In genomic region chr18:21743166-21743831, GRCh38 we compare ENCODE assay signal across 9 cellular contexts. TPM values are rescaled to one million over a fixed set of nuclear protein-coding genes. Genes with fewer than 3 reads are reported as not detected.
DNase-seq lines count a peak whose midpoint lies in the region; ATAC-seq and TF ChIP-seq lines count a peak whose summit lies in the region.
"Had no signal": no experiment of that assay in that cellular context is flagged by ENCODE, and none has a peak within 500 bp of the region (broad histone marks: within the 10 kb centered on the region; RNA-seq: fewer than 3 reads in every experiment).

No MANE protein-coding gene starts in this region.

- BruUV-seq in MCF 10A (replicated peaks; lab: Mats Ljungman, UMichigan): no TSS peak

- intact Hi-C loops in MCF 10A (cut with micrococcal nuclease) (no loop called here), breast epithelium (cut with DNase I; ENCODE audit: low total_unique reads) (no loop called here)

- CTCF ChIA-PET in MCF 10A (lab: Yijun Ruan, JAX): interaction anchor here (0.5 to 0.7 kb wide), 3 partner anchors 37 to 116 kb away, joined by 3 to 4 read pairs (median 4); no protein-coding TSS in a partner anchor

- no peaks in the 10 kb centered on the region for H3K36me3 ChIP-seq in breast epithelium
- H3K36me3 ChIP-seq in SK-N-MC (ENCODE audit: insufficient read depth, low read length): no peaks in the 10 kb centered on the region
- H3K36me3 ChIP-seq in endocrine pancreas (ENCODE audit: control insufficient read depth, insufficient read depth, low read length): no peaks in the 10 kb centered on the region

- peaks cover 24% of the 10 kb centered on the region for H3K4me1 Mint-ChIP-seq in MCF 10A (ENCODE audit: insufficient read depth, unreplicated experiment)

- no peak overlapping the region for H3K27ac ChIP-seq in breast epithelium
- no peak overlapping the region for H3K27ac ChIP-seq in SK-N-MC

- no peak overlapping the region for H3K27ac Mint-ChIP-seq in MCF 10A (ENCODE audit: low read depth, unreplicated experiment)

- no peaks in the 10 kb centered on the region for H3K9me3 ChIP-seq in breast epithelium
- no peaks in the 10 kb centered on the region for H3K9me3 ChIP-seq in SK-N-MC (ENCODE audit: low read depth, low read length)
- no peaks in the 10 kb centered on the region for H3K9me3 ChIP-seq in endocrine pancreas (ENCODE audit: control insufficient read depth, low read length)

- TF ChIP-seq CTCF in MCF 10A (IDR thresholded peaks at IDR 0.05; ENCODE audit: unreplicated experiment): no peak
- no peak for TF ChIP-seq CTCF in breast epithelium (IDR thresholded peaks at IDR 0.05)
- TF ChIP-seq CTCF in GM10266 (IDR thresholded peaks at IDR 0.05; ENCODE audit: control insufficient read depth, insufficient read depth, low read depth, missing control alignments): no peak

- peaks cover 5% of the 10 kb centered on the region for H3K36me3 Mint-ChIP-seq in MCF 10A (ENCODE audit: insufficient read depth, unreplicated experiment)

- H3K4me1 ChIP-seq in breast epithelium (peaks cover 0 to 6% of the 10 kb centered on the region in 2 donors), endocrine pancreas (ENCODE audit: control insufficient read depth, insufficient read depth, low read length) (peaks cover 25% of the 10 kb centered on the region)

- H3K4me3 ChIP-seq in breast epithelium (no peak overlapping the region), SK-N-MC (peak overlapping the region; percentile 98), endocrine pancreas (ENCODE audit: control insufficient read depth, insufficient read depth, low read length) (peak overlapping the region; percentile 81)

- H3K4me3 Mint-ChIP-seq in MCF 10A (ENCODE audit: unreplicated experiment): peak overlapping the region; percentile 87

- no peaks in the 10 kb centered on the region for H3K27me3 Mint-ChIP-seq in MCF 10A (ENCODE audit: insufficient read depth, unreplicated experiment)

- POLR2A ChIA-PET in MCF 10A (lab: Yijun Ruan, JAX): interaction anchor here (0.7 to 5.5 kb wide), 11 partner anchors 9 to 143 kb away, joined by 3 to 97 read pairs (median 6); partner anchors contain the start of genes ABHD3, ESCO1 and SNRPD1

- no peak for ATAC-seq in GM21737 (IDR thresholded peaks at IDR 0.05; ENCODE audit: unreplicated experiment)

- DNase-seq in MCF 10A (ENCODE audit: unreplicated experiment): no peak
- DNase-seq in breast epithelium (ENCODE audit: low spot score in 2 of 2): no peak
- no peak for DNase-seq in SK-N-MC (ENCODE audit: low read depth, low spot score)
- peak; percentile 7 for DNase-seq in superior temporal gyrus (ENCODE audit: extremely low spot score)
- DNase-seq in NCI-H187 treated with DMSO at 0.1 percent for 48 hours (lab: John Stamatoyannopoulos, UW): no peak
- DNase-seq in GM10266 (ENCODE audit: extremely low spot score): no peak
- DNase-seq: NCI-H510A treated with DMSO at 0.1 percent for 48 hours had no signal

- TF ChIP-seq POLR2A in breast epithelium (IDR thresholded peaks at IDR 0.05): no peak

- H3K27me3 ChIP-seq in breast epithelium: no peaks in the 10 kb centered on the region
- H3K27me3 ChIP-seq in endocrine pancreas (ENCODE audit: control insufficient read depth, insufficient read depth, low read length): no peaks in the 10 kb centered on the region

- H3K9ac ChIP-seq in SK-N-MC (ENCODE audit: insufficient read length) (no peak overlapping the region), endocrine pancreas (ENCODE audit: control insufficient read depth, insufficient read depth, low read length) (no peak overlapping the region)

- no peaks in the 10 kb centered on the region for H3K9me3 Mint-ChIP-seq in MCF 10A (ENCODE audit: unreplicated experiment)

RNA-seq across cellular contexts. Expression of gene MIB1, which starts 2.7 kb away (rescaled TPM):
- total RNA-seq in MCF 10A (2022) (40.5 and 49.5 TPM in 2 replicates), breast epithelium (10 to 100 TPM; 35.0 to 55.2 (median 37.7) TPM)

RNA-seq across cellular contexts. Expression of gene ABHD3, which starts 38.7 kb away (rescaled TPM):
- total RNA-seq in MCF 10A (2022): 2.9 and 5.5 TPM in 2 replicates
- 10 to 100 TPM; 12.6 to 16.2 (median 13.1) TPM for total RNA-seq in breast epithelium

Comparison
In these comparisons a context has a peak if more than half of its experiments do, and no peak if none do; other contexts are left out.
1. H3K4me3 ChIP-seq: peak in SK-N-MC (single experiment) and endocrine pancreas (single experiment); none in breast epithelium (0 of 3).